Comparison of ENCODE assay signal across 9 cellular contexts in genomic region chr14:94026886-94027469, GRCh38. TPM values are rescaled to one million over a fixed set of nuclear protein-coding genes. Genes with fewer than 3 reads are reported as not detected.
DNase-seq lines count a peak whose midpoint lies in the region; ATAC-seq, FAIRE-seq and TF ChIP-seq lines count a peak whose summit lies in the region.
"Had no signal": no experiment of that assay in that cellular context is flagged by ENCODE, and none has a peak within 500 bp of the region (broad histone marks: within the 10 kb centered on the region; RNA-seq: fewer than 3 reads in every experiment).

No MANE protein-coding gene starts in this region.

- H3K79me2 ChIP-seq in astrocyte (ENCODE audit: insufficient read depth, low read length): no peaks in the 10 kb centered on the region

- H2AFZ ChIP-seq in astrocyte (ENCODE audit: low read depth, low read length): no peak overlapping the region

- FAIRE-seq in astrocyte (lab: Jason Lieb, UNC): no peak

- peaks cover 34% of the 10 kb centered on the region for H3K4me1 Mint-ChIP-seq in activated CD4-positive, alpha-beta T cell treated with anti-CD3 and anti-CD28 coated beads, Interleukin-2, amount 10 ng/mL, durations not matched to agents 24 days and 14 days
- H3K4me1 Mint-ChIP-seq in astrocyte (ENCODE audit: low read depth, unreplicated experiment): no peaks in the 10 kb centered on the region

- peak overlapping the region; percentile 54 for H3K4me3 Mint-ChIP-seq in activated CD4-positive, alpha-beta T cell treated with anti-CD3 and anti-CD28 coated beads, Interleukin-2, amount 10 ng/mL, durations not matched to agents 24 days and 14 days
- peak overlapping the region; percentile 74 for H3K4me3 Mint-ChIP-seq in astrocyte (ENCODE audit: unreplicated experiment)

- peak overlapping the region; percentile 57 for H3K9ac ChIP-seq in astrocyte (ENCODE audit: low read length)

- H3K9me3 ChIP-seq in astrocyte (ENCODE audit: insufficient read depth, low read depth, low read length): no peaks in the 10 kb centered on the region
- H3K9me3 ChIP-seq in right lobe of liver: no peaks in the 10 kb centered on the region
- H3K9me3 ChIP-seq in testis: no peaks in the 10 kb centered on the region

- no peaks in the 10 kb centered on the region for H3K9me3 Mint-ChIP-seq in activated CD4-positive, alpha-beta T cell treated with anti-CD3 and anti-CD28 coated beads, Interleukin-2, amount 10 ng/mL, durations not matched to agents 24 days and 14 days
- peaks cover 2% of the 10 kb centered on the region for H3K9me3 Mint-ChIP-seq in astrocyte (ENCODE audit: unreplicated experiment)

- H3K4me1 ChIP-seq in astrocyte (ENCODE audit: insufficient read depth, low read length) (peaks cover 26% of the 10 kb centered on the region), right lobe of liver (peaks cover 0 to 13% (median under 1%) of the 10 kb centered on the region in 4 donors), testis (no peaks in the 10 kb centered on the region)

- H4K20me1 ChIP-seq in astrocyte (ENCODE audit: insufficient read depth, low read length): no peaks in the 10 kb centered on the region

- in situ Hi-C loops in KBM-7 (cut with MboI; ENCODE audit: low pct_unique_long_range_greater_than_20kb, low sequenced_read_pairs): no loop called here

- TF ChIP-seq CTCF in astrocyte (IDR thresholded peaks at IDR 0.05; ENCODE audit: insufficient read depth, low read depth, low read length): no peak
- no peak for TF ChIP-seq CTCF in right lobe of liver (IDR thresholded peaks at IDR 0.05)
- no peak for TF ChIP-seq CTCF in testis (IDR thresholded peaks at IDR 0.05)

- no peaks in the 10 kb centered on the region for H3K36me3 ChIP-seq in astrocyte (ENCODE audit: insufficient read depth, low read length)
- H3K36me3 ChIP-seq in right lobe of liver: no peaks in the 10 kb centered on the region
- no peaks in the 10 kb centered on the region for H3K36me3 ChIP-seq in testis (ENCODE audit: low read depth, missing control alignments)

- H3K27ac ChIP-seq in astrocyte (ENCODE audit: low read depth, low read length) (no peak overlapping the region), right lobe of liver (no peak overlapping the region), testis (no peak overlapping the region)

- WGBS in right lobe of liver (ENCODE audit: insufficient coverage, low coverage, low lambda C conversion rate, missing lambda C conversion rate): 50% methylated on average over 2 of the region's 17 CpGs
- 33 to 45% methylated on average over 2 to 16 of the region's 17 CpGs for WGBS in testis, 2 donors

- ATAC-seq in right lobe of liver: no peak
- no peak for ATAC-seq in GM21447 (IDR thresholded peaks at IDR 0.05; ENCODE audit: unreplicated experiment)

- peak overlapping the region; percentile 70 for H3K4me2 ChIP-seq in astrocyte (ENCODE audit: low read length)

- no peaks in the 10 kb centered on the region for H3K36me3 Mint-ChIP-seq in activated CD4-positive, alpha-beta T cell treated with anti-CD3 and anti-CD28 coated beads, Interleukin-2, amount 10 ng/mL, durations not matched to agents 24 days and 14 days (ENCODE audit: low read depth)
- peaks cover 4% of the 10 kb centered on the region for H3K36me3 Mint-ChIP-seq in astrocyte (ENCODE audit: low read depth, unreplicated experiment)

- DNase-seq in activated CD4-positive, alpha-beta T cell treated with anti-CD3 and anti-CD28 coated beads, Interleukin-2, amount 10 ng/mL, durations not matched to agents 24 days and 14 days: no peak
- no peak for DNase-seq in activated CD4-positive, alpha-beta T cell treated with anti-CD3 and anti-CD28 coated beads, Interleukin-2, amount 50 U/mL, for 48 hours
- DNase-seq in astrocyte (ENCODE audit: low read depth) (no peak), right lobe of liver (no peak), testis (no peak), KBM-7 (no peak), T-helper 9 cell (no peak)

- no peak overlapping the region for H3K27ac Mint-ChIP-seq in activated CD4-positive, alpha-beta T cell treated with anti-CD3 and anti-CD28 coated beads, Interleukin-2, amount 10 ng/mL, durations not matched to agents 24 days and 14 days
- no peak overlapping the region for H3K27ac Mint-ChIP-seq in astrocyte (ENCODE audit: unreplicated experiment)

- H3K27me3 ChIP-seq in astrocyte (ENCODE audit: insufficient read depth, low read length) (no peaks in the 10 kb centered on the region), right lobe of liver (no peaks in the 10 kb centered on the region), testis (no peaks in the 10 kb centered on the region)

- H3K4me3 ChIP-seq in astrocyte (ENCODE audit: insufficient read depth, low read depth, low read length): peak overlapping the region; percentile 53
- H3K4me3 ChIP-seq in right lobe of liver: peak overlapping the region; percentile 55 to 75 (median 71)
- H3K4me3 ChIP-seq in testis: peak overlapping the region; percentile 74 to 87

- no peak for TF ChIP-seq POLR2A in right lobe of liver (IDR thresholded peaks at IDR 0.05)
- TF ChIP-seq POLR2A in testis (IDR thresholded peaks at IDR 0.05): no peak

- intact Hi-C loops in activated CD4-positive, alpha-beta T cell treated with anti-CD3 and anti-CD28 coated beads, Interleukin-2, amount 10 ng/mL, durations not matched to agents 24 days and 14 days (cut with micrococcal nuclease): loop anchor here (1.0 to 10.0 kb wide), 4 partner anchors 9 to 368 kb away; partner anchors contain the start of genes DDX24 and IFI27L1
- intact Hi-C loops in right lobe of liver (cut with DNase I) (no loop called here), testis (cut with DNase I; ENCODE audit: low total_unique reads) (no loop called here)

- H3K27me3 Mint-ChIP-seq in activated CD4-positive, alpha-beta T cell treated with anti-CD3 and anti-CD28 coated beads, Interleukin-2, amount 10 ng/mL, durations not matched to agents 24 days and 14 days: no peaks in the 10 kb centered on the region
- peaks cover 4% of the 10 kb centered on the region for H3K27me3 Mint-ChIP-seq in astrocyte (ENCODE audit: low read depth, unreplicated experiment)

RNA-seq across cellular contexts. Expression of gene OTUB2, which starts 0.8 kb away (rescaled TPM):
- total RNA-seq in activated CD4-positive, alpha-beta T cell treated with anti-CD3 and anti-CD28 coated beads, Interleukin-2, amount 10 ng/mL, durations not matched to agents 24 days and 14 days: 1.3 and 1.7 TPM in 2 replicates
- 3.1 and 3.3 TPM in 2 replicates for total RNA-seq in astrocyte
- 1 to 10 TPM in 2 of 6 experiments, under 1 TPM in 4; 0.59 to 3.7 (median 0.85) TPM for total RNA-seq in right lobe of liver
- total RNA-seq in testis: 10 to 100 TPM in 1 of 2 donors, 1 to 10 TPM in 1; 8.4 to 19.3 TPM
- 16.8 TPM for polyA plus RNA-seq in testis (ENCODE audit: insufficient read depth, low read depth, low replicate concordance)

RNA-seq across cellular contexts. Expression of gene CCDC197, which starts 29.9 kb away (rescaled TPM):
- not detected in 2 replicates for total RNA-seq in activated CD4-positive, alpha-beta T cell treated with anti-CD3 and anti-CD28 coated beads, Interleukin-2, amount 10 ng/mL, durations not matched to agents 24 days and 14 days
- total RNA-seq in astrocyte: not detected in 2 replicates
- not detected for total RNA-seq in right lobe of liver
- 10 to 100 TPM in 1 of 2 donors, 1 to 10 TPM in 1; 5.6 to 20.7 TPM for total RNA-seq in testis
- polyA plus RNA-seq in testis (ENCODE audit: insufficient read depth, low read depth, low replicate concordance): 31.0 TPM
- total RNA-seq: RPMI7951 had no signal

RNA-seq across cellular contexts. Expression of gene ASB2, which starts 50.6 kb away (rescaled TPM):
- 21.1 and 21.6 TPM in 2 replicates for total RNA-seq in activated CD4-positive, alpha-beta T cell treated with anti-CD3 and anti-CD28 coated beads, Interleukin-2, amount 10 ng/mL, durations not matched to agents 24 days and 14 days
- total RNA-seq in astrocyte (0.25 TPM in 1 of 2 replicates, not detected in the other), right lobe of liver (under 1 TPM; 0.20 to 0.59 (median 0.28) TPM), testis (1 to 10 TPM; 3.7 to 4.3 TPM)
- 3.5 TPM for polyA plus RNA-seq in testis (ENCODE audit: insufficient read depth, low read depth, low replicate concordance)

RNA-seq across cellular contexts. Expression of gene DDX24, which starts 54.0 kb away (rescaled TPM):
- 262 and 286 TPM in 2 replicates for total RNA-seq in activated CD4-positive, alpha-beta T cell treated with anti-CD3 and anti-CD28 coated beads, Interleukin-2, amount 10 ng/mL, durations not matched to agents 24 days and 14 days
- total RNA-seq in astrocyte (206 TPM in 2 replicates), right lobe of liver (10 to 100 TPM; 47.8 to 74.0 (median 63.6) TPM), testis (100 to 1,000 TPM; 378 to 485 TPM)
- 431 TPM for polyA plus RNA-seq in testis (ENCODE audit: insufficient read depth, low read depth, low replicate concordance)

RNA-seq across cellular contexts. Expression of gene IFI27L1, which starts 54.1 kb away (rescaled TPM):
- 24.0 and 28.0 TPM in 2 replicates for total RNA-seq in activated CD4-positive, alpha-beta T cell treated with anti-CD3 and anti-CD28 coated beads, Interleukin-2, amount 10 ng/mL, durations not matched to agents 24 days and 14 days
- total RNA-seq in astrocyte: 28.4 and 30.8 TPM in 2 replicates
- total RNA-seq in right lobe of liver: 1 to 10 TPM; 2.6 to 8.2 (median 5.3) TPM
- total RNA-seq in testis: 100 to 1,000 TPM; 174 to 219 TPM
- 209 TPM for polyA plus RNA-seq in testis (ENCODE audit: insufficient read depth, low read depth, low replicate concordance)
